2 cellular contexts compared by ENCODE assay signal in the genomic region with DNA sequence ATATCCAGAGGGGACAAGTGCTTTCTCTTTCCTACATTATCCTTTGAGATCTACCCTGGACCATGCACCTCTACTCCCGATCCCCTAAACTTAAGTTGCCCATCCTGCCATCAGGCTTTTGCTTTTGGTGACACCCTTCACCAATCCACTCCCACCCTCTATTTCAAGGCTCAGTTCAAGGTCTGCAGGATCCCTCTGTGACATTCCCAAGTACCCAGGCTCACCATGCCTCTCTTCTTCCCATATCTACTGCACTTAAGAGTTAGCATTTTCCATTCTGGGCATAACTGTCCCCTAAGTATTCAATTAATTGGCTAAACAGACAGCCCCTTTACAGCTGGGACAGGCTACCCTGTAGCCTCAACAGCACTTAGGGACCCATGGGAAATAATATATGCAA.
TF ChIP-seq lines count a peak whose summit lies in the region.

No MANE protein-coding gene starts in this region.

TF ChIP-seq in SK-N-SH, 30 proteins besides CTCF, POLR2A, EP300 and RAD21:
- no peak for TF ChIP-seq EZH2phosphoT487 (IDR thresholded peaks at IDR 0.05; ENCODE audit: borderline replicate concordance, low read depth)
- TF ChIP-seq USF2 (IDR thresholded peaks at IDR 0.05; ENCODE audit: borderline replicate concordance, low read depth, low read length): no peak

TF ChIP-seq in SK-N-SH treated with all-trans-retinoic acid at 6 μM for 48 hours, 23 proteins besides CTCF, POLR2A, EP300 and RAD21:
- TF ChIP-seq ZFP30 (CRISPR knock-in tag; IDR thresholded peaks at IDR 0.05): no peak
- TF ChIP-seq CREB5 (CRISPR knock-in tag; IDR thresholded peaks at IDR 0.05; ENCODE audit: low read depth): no peak
- no peak for TF ChIP-seq ZC3H10 (CRISPR knock-in tag; IDR thresholded peaks at IDR 0.05)
- TF ChIP-seq, protein P1, sequence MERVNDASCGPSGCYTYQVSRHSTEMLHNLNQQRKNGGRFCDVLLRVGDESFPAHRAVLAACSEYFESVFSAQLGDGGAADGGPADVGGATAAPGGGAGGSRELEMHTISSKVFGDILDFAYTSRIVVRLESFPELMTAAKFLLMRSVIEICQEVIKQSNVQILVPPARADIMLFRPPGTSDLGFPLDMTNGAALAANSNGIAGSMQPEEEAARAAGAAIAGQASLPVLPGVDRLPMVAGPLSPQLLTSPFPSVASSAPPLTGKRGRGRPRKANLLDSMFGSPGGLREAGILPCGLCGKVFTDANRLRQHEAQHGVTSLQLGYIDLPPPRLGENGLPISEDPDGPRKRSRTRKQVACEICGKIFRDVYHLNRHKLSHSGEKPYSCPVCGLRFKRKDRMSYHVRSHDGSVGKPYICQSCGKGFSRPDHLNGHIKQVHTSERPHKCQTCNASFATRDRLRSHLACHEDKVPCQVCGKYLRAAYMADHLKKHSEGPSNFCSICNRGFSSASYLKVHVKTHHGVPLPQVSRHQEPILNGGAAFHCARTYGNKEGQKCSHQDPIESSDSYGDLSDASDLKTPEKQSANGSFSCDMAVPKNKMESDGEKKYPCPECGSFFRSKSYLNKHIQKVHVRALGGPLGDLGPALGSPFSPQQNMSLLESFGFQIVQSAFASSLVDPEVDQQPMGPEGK (CRISPR knock-in tag; IDR thresholded peaks at IDR 0.05; ENCODE audit: borderline replicate concordance): no peak
- TF ChIP-seq ISL1 (CRISPR knock-in tag; IDR thresholded peaks at IDR 0.05): no peak
- no peak for TF ChIP-seq TCF4 (CRISPR knock-in tag; IDR thresholded peaks at IDR 0.05; ENCODE audit: borderline replicate concordance)
- no peak for TF ChIP-seq ZNF565 (CRISPR knock-in tag; conservative IDR thresholded peaks at IDR 0.05; ENCODE audit: low read depth)
- TF ChIP-seq, protein P2, sequence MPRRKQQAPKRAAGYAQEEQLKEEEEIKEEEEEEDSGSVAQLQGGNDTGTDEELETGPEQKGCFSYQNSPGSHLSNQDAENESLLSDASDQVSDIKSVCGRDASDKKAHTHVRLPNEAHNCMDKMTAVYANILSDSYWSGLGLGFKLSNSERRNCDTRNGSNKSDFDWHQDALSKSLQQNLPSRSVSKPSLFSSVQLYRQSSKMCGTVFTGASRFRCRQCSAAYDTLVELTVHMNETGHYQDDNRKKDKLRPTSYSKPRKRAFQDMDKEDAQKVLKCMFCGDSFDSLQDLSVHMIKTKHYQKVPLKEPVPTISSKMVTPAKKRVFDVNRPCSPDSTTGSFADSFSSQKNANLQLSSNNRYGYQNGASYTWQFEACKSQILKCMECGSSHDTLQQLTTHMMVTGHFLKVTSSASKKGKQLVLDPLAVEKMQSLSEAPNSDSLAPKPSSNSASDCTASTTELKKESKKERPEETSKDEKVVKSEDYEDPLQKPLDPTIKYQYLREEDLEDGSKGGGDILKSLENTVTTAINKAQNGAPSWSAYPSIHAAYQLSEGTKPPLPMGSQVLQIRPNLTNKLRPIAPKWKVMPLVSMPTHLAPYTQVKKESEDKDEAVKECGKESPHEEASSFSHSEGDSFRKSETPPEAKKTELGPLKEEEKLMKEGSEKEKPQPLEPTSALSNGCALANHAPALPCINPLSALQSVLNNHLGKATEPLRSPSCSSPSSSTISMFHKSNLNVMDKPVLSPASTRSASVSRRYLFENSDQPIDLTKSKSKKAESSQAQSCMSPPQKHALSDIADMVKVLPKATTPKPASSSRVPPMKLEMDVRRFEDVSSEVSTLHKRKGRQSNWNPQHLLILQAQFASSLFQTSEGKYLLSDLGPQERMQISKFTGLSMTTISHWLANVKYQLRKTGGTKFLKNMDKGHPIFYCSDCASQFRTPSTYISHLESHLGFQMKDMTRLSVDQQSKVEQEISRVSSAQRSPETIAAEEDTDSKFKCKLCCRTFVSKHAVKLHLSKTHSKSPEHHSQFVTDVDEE (CRISPR knock-in tag; IDR thresholded peaks at IDR 0.05): no peak
- no peak for TF ChIP-seq SNAI2 (CRISPR knock-in tag; IDR thresholded peaks at IDR 0.05)
- TF ChIP-seq, protein P3, sequence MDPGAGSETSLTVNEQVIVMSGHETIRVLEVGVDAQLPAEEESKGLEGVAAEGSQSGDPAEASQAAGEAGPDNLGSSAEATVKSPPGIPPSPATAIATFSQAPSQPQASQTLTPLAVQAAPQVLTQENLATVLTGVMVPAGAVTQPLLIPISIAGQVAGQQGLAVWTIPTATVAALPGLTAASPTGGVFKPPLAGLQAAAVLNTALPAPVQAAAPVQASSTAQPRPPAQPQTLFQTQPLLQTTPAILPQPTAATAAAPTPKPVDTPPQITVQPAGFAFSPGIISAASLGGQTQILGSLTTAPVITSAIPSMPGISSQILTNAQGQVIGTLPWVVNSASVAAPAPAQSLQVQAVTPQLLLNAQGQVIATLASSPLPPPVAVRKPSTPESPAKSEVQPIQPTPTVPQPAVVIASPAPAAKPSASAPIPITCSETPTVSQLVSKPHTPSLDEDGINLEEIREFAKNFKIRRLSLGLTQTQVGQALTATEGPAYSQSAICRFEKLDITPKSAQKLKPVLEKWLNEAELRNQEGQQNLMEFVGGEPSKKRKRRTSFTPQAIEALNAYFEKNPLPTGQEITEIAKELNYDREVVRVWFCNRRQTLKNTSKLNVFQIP (CRISPR knock-in tag; IDR thresholded peaks at IDR 0.05; ENCODE audit: borderline replicate concordance, low read depth): no peak
